Comparison of ENCODE assay signal across 8 cellular contexts in genomic region chr4:83012631-83013419, GRCh38. TPM values are rescaled to one million over a fixed set of nuclear protein-coding genes. Genes with fewer than 3 reads are reported as not detected.
DNase-seq lines count a peak whose midpoint lies in the region; ATAC-seq and TF ChIP-seq lines count a peak whose summit lies in the region.

No MANE protein-coding gene starts in this region.

- ATAC-seq in GM19372 (IDR thresholded peaks at IDR 0.05; ENCODE audit: low read depth, unreplicated experiment), result peak; percentile 78
- ATAC-seq in HG03558 (IDR thresholded peaks at IDR 0.05; ENCODE audit: extremely low read depth, unreplicated experiment), result peak; percentile 75
- ATAC-seq in right lobe of liver, result peak; percentile 94 to 98 (median 94)

- peaks cover 0 to 23% (median 11%) of the 10 kb centered on the region in 4 donors for H3K4me1 ChIP-seq in right lobe of liver

- H3K27ac ChIP-seq in dorsolateral prefrontal cortex (peak overlapping the region; percentile 63 to 98 (median 93)), right lobe of liver (peak overlapping the region; percentile 67 to 76 (median 72))

- WGBS in right lobe of liver (ENCODE audit: insufficient coverage, low coverage, low lambda C conversion rate, missing lambda C conversion rate), result 0% methylated on average over 21 of the region's 80 CpGs

- H3K4me3 ChIP-seq in dorsolateral prefrontal cortex, result peak overlapping the region; percentile 45 to 98 (median 86)
- H3K4me3 ChIP-seq in right lobe of liver, result peak overlapping the region; percentile 65 to 85 (median 70)

- no peaks in the 10 kb centered on the region for H3K9me3 ChIP-seq in right lobe of liver

- peak; percentile 76 for TF ChIP-seq POLR2A in right lobe of liver (IDR thresholded peaks at IDR 0.05)

- DNase-seq in CD1c-positive myeloid dendritic cell (ENCODE audit: extremely low spot score) (peak; percentile 99), NCI-H748 (lab: John Stamatoyannopoulos, UW; ENCODE audit: unreplicated experiment) (peak; percentile 98), dorsolateral prefrontal cortex (peak; percentile 94 to 100 (median 96)), right lobe of liver (peak; percentile 98 to 99 (median 99))
- peak; percentile 93 to 95 for DNase-seq in activated CD4-positive, alpha-beta T cell treated with anti-CD3 and anti-CD28 coated beads, Interleukin-2, amount 50 U/mL, for 4 hours
- peak; percentile 95 to 96 for DNase-seq in stimulated activated CD4-positive, alpha-beta T cell treated with anti-CD3 and anti-CD28 coated beads, Interleukin-4, amount 100 ng/mL, for 4 hours

- no peaks in the 10 kb centered on the region for H3K36me3 ChIP-seq in right lobe of liver

- intact Hi-C loops in dorsolateral prefrontal cortex (cut with DNase I), result loop anchor here (1.0 to 10.0 kb wide), 8 partner anchors 22 to 641 kb away; partner anchors contain the start of genes COPS4 (in 2 of the 2), COQ2 (in 1 of the 2), HNRNPD (in 1 of the 2) and SCD5 (in 1 of the 2)
- intact Hi-C loops in right lobe of liver (cut with DNase I), result no loop called here

- no peaks in the 10 kb centered on the region for H3K27me3 ChIP-seq in dorsolateral prefrontal cortex
- H3K27me3 ChIP-seq in right lobe of liver, result no peaks in the 10 kb centered on the region

- TF ChIP-seq CTCF in dorsolateral prefrontal cortex (IDR thresholded peaks at IDR 0.05 in 54 of 56, conservative IDR thresholded peaks at IDR 0.05 in 2 of 56; ENCODE audit: low read depth in 1 of 56, partially characterized antibody in 56 of 56) (peak in 55 of 56 donors; percentile 16 to 74 (median 53)), right lobe of liver (IDR thresholded peaks at IDR 0.05) (peak; percentile 30 to 60 (median 49))

RNA-seq across cellular contexts. Expression of gene LIN54, which starts 2.2 kb away (rescaled TPM):
- total RNA-seq in dorsolateral prefrontal cortex (10 to 100 TPM; 11.9 to 25.0 (median 18.7) TPM), right lobe of liver (1 to 10 TPM; 5.4 to 8.1 (median 6.0) TPM)

RNA-seq across cellular contexts. Expression of gene COPS4, which starts 22.2 kb away (rescaled TPM):
- total RNA-seq in dorsolateral prefrontal cortex (10 to 100 TPM; 22.8 to 75.1 (median 50.8) TPM), right lobe of liver (10 to 100 TPM; 11.1 to 18.9 (median 14.7) TPM)

Comparison
In these comparisons a context has a peak if more than half of its experiments do, and no peak if none do; other contexts are left out.
1. Peak in every context shown above with its lines: DNase-seq, ATAC-seq, H3K4me3 ChIP-seq and H3K27ac ChIP-seq.
2. intact Hi-C loops: an anchor here in dorsolateral prefrontal cortex (1.0 to 10.0 kb wide); none called in right lobe of liver.